In genomic region chr9:18569941-18570630, GRCh38 we compare ENCODE assay signal across 27 cellular contexts.
"Had no signal": no experiment of that assay in that cellular context is flagged by ENCODE, and none has a peak within 500 bp of the region (broad histone marks: within the 10 kb centered on the region; RNA-seq: fewer than 3 reads in every experiment).

No MANE protein-coding gene starts in this region.

- DNase-seq: activated CD4-positive, alpha-beta T cell treated with anti-CD3 and anti-CD28 coated beads for 36 hours; activated CD4-positive, alpha-beta T cell treated with anti-CD3 and anti-CD28 coated beads, Interleukin-2, amount 50 U/mL, for 4 hours; activated CD8-positive, alpha-beta memory T cell treated with anti-CD3 and anti-CD28 coated beads for 24 hours; activated CD8-positive, alpha-beta memory T cell treated with anti-CD3 and anti-CD28 coated beads, Interleukin-2, amount 50 U/mL, for 4 hours; activated naive CD4-positive, alpha-beta T cell; activated T-cell treated with anti-CD3 and anti-CD28 coated beads, Interleukin-2, amount 50 U/mL, for 24 hours; adrenal gland; brain microvascular endothelial cell; central memory CD4-positive, alpha-beta T cell; dermis blood vessel endothelial cell; effector CD8-positive, alpha-beta T cell; heart right ventricle; islet precursor cell; left cardiac atrium; nephron progenitor cell; pancreas; psoas muscle; spleen; stimulated activated CD4-positive, alpha-beta T cell treated with anti-CD3 and anti-CD28 coated beads, Interleukin-4, amount 100 ng/mL, for 1 hour; stimulated activated naive CD4-positive, alpha-beta T cell treated with Interleukin-2 at 50 U/mL for 16 hours had no signal

- FAIRE-seq: pancreas, TTC549 had no signal

- H3K4me3 ChIP-seq: adrenal gland, ascending aorta, heart right ventricle, pancreas, psoas muscle, right atrium auricular region, spleen, thoracic aorta had no signal

- ATAC-seq: activated CD4-positive, alpha-beta T cell treated with anti-CD3 and anti-CD28 coated beads for 36 hours; activated T-helper 17 cell treated with anti-CD3 and anti-CD28 coated beads, Interleukin-2, amount 50 U/mL, for 72 hours; esophagus mucosa; heart right ventricle; left cardiac atrium; pancreas; psoas muscle; WTC11 had no signal
